9 cellular contexts compared by ENCODE assay signal in genomic region chr21:32826317-32827167, GRCh38. TPM values are rescaled to one million over a fixed set of nuclear protein-coding genes. Genes with fewer than 3 reads are reported as not detected.
DNase-seq lines count a peak whose midpoint lies in the region; ATAC-seq and TF ChIP-seq lines count a peak whose summit lies in the region.
"Had no signal": no experiment of that assay in that cellular context is flagged by ENCODE, and none has a peak within 500 bp of the region (broad histone marks: within the 10 kb centered on the region; RNA-seq: fewer than 3 reads in every experiment).

No MANE protein-coding gene starts in this region.

- no peaks in the 10 kb centered on the region for H3K9me3 ChIP-seq in BE2C
- no peaks in the 10 kb centered on the region for H3K9me3 ChIP-seq in SU-DHL-6 (ENCODE audit: insufficient read depth, low read length)
- H3K9me3 ChIP-seq in right lobe of liver = no peaks in the 10 kb centered on the region
- no peaks in the 10 kb centered on the region for H3K9me3 ChIP-seq in tibial nerve

- no peaks in the 10 kb centered on the region for H3K9me2 ChIP-seq in SU-DHL-6 (replicated peaks; ENCODE audit: insufficient read depth, low read length)

- H4K20me1 ChIP-seq in SU-DHL-6 (ENCODE audit: low read depth, low read length) = no peaks in the 10 kb centered on the region

- H3K36me3 ChIP-seq in BE2C (no peaks in the 10 kb centered on the region), SU-DHL-6 (ENCODE audit: low read length) (no peaks in the 10 kb centered on the region), right lobe of liver (no peaks in the 10 kb centered on the region), tibial nerve (no peaks in the 10 kb centered on the region)

- no peaks in the 10 kb centered on the region for H3K79me2 ChIP-seq in SU-DHL-6 (ENCODE audit: insufficient read depth, low read length)

- TF ChIP-seq CTCF in BE2C (IDR thresholded peaks at IDR 0.05; ENCODE audit: low read depth, low read length) (peak; percentile 74), SU-DHL-6 (IDR thresholded peaks at IDR 0.05; ENCODE audit: insufficient read depth, low read length, poor library complexity, severe bottlenecking) (peak; percentile 53), choroid plexus epithelial cell (conservative IDR thresholded peaks at IDR 0.05; ENCODE audit: low read depth, low read length) (peak; percentile 73), right lobe of liver (IDR thresholded peaks at IDR 0.05) (peak; percentile 51 to 64 (median 60)), tibial nerve (IDR thresholded peaks at IDR 0.05) (peak in 4 of 5 experiments; percentile 27 to 52 (median 44))

- H3K4me2 ChIP-seq in SU-DHL-6 (ENCODE audit: low read depth, low read length, poor library complexity, severe bottlenecking) = no peak overlapping the region

- H3K4me3 ChIP-seq in BE2C (ENCODE audit: low read depth, low read length) (no peak overlapping the region), SU-DHL-6 (ENCODE audit: insufficient read depth, low read length, poor library complexity, severe bottlenecking) (no peak overlapping the region), choroid plexus epithelial cell (ENCODE audit: low read depth, low read length) (no peak overlapping the region), right lobe of liver (no peak overlapping the region), tibial nerve (no peak overlapping the region)
- H3K4me3 ChIP-seq: skin epidermis had no signal

- no peaks in the 10 kb centered on the region for H3K27me3 ChIP-seq in BE2C
- no peaks in the 10 kb centered on the region for H3K27me3 ChIP-seq in SU-DHL-6 (ENCODE audit: low read length)
- H3K27me3 ChIP-seq in right lobe of liver = no peaks in the 10 kb centered on the region
- no peaks in the 10 kb centered on the region for H3K27me3 ChIP-seq in tibial nerve

- H3F3A ChIP-seq in SU-DHL-6 (ENCODE audit: insufficient read depth) = no peaks in the 10 kb centered on the region

- intact Hi-C loops in right lobe of liver (cut with DNase I) = no loop called here

- H3K4me1 ChIP-seq in BE2C (no peaks in the 10 kb centered on the region), right lobe of liver (no peaks in the 10 kb centered on the region), tibial nerve (no peaks in the 10 kb centered on the region)

- DNase-seq in BE2C (peak; percentile 33), NCI-H1092 (lab: John Stamatoyannopoulos, UW) (peak; percentile 21), choroid plexus epithelial cell (ENCODE audit: low read depth) (peak; percentile 84), right lobe of liver (no peak), tibial nerve (ENCODE audit: low spot score in 2 of 2) (peak in 1 of 2 donors; percentile 32)

- H3K27ac ChIP-seq in SU-DHL-6 (ENCODE audit: low read depth, low read length) = no peak overlapping the region
- H3K27ac ChIP-seq in right lobe of liver = no peak overlapping the region
- H3K27ac ChIP-seq in tibial nerve = no peak overlapping the region
- H3K27ac ChIP-seq: skin epidermis had no signal

- 31% methylated on average over 6 of the region's 9 CpGs for WGBS in right lobe of liver (ENCODE audit: insufficient coverage, low coverage, low lambda C conversion rate, missing lambda C conversion rate)
- WGBS in tibial nerve, 2 donors = 56 to 61% methylated on average over 9 of the region's 9 CpGs

- H3K9ac ChIP-seq in SU-DHL-6 (ENCODE audit: low read length) = no peak overlapping the region

- TF ChIP-seq POLR2A in right lobe of liver (IDR thresholded peaks at IDR 0.05) = no peak
- no peak for TF ChIP-seq POLR2A in tibial nerve (IDR thresholded peaks at IDR 0.05)

- H2AFZ ChIP-seq in SU-DHL-6 (ENCODE audit: low read depth, low read length, severe bottlenecking) = no peak overlapping the region

- peak; percentile 72 for ATAC-seq in GM18498 (IDR thresholded peaks at IDR 0.05; ENCODE audit: unreplicated experiment)
- peak; percentile 94 to 99 (median 96) for ATAC-seq in right lobe of liver
- ATAC-seq in HG02973 (IDR thresholded peaks at IDR 0.05; ENCODE audit: unreplicated experiment) = no peak

- no peak for TF ChIP-seq EP300 in tibial nerve (IDR thresholded peaks at IDR 0.05)

RNA-seq across cellular contexts. Expression of gene PAXBP1, which starts 55.0 kb away (rescaled TPM):
- 25.4 TPM for polyA plus RNA-seq in BE2C (2012; ENCODE audit: insufficient read depth, insufficient read length, low read depth)
- total RNA-seq in right lobe of liver = 10 to 100 TPM; 12.6 to 18.0 (median 15.5) TPM
- total RNA-seq in tibial nerve = 10 to 100 TPM; 52.4 to 86.1 (median 81.1) TPM

Comparison
In these comparisons a context has a peak if more than half of its experiments do, and no peak if none do; other contexts are left out.
1. DNase-seq: peak in BE2C (single experiment), NCI-H1092 (single experiment) and choroid plexus epithelial cell (single experiment); none in right lobe of liver (0 of 3).
2. Peak in every context shown above with its lines, with median percentiles within 50 percentile points of each other: CTCF ChIP-seq.